Comparison of ENCODE assay signal across 9 cellular contexts in the genomic region with DNA sequence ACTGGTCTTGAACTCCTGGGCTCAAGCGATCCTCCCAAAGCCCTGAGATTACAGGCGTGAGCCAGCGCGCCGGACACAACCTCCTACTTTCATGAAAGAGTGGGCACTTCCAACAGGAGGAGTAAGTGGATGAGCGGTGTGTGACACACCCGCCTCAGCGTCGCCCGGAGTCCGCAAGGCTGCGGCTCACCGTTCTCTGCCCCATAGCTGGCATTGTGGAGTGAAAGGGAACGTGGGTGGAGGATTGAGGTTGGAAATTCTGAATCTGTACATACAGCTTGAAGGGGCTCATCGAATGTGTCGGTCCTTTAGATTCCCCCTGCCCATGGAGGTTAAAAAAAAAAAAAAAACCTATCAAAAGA. TPM values are rescaled to one million over a fixed set of nuclear protein-coding genes. Genes with fewer than 3 reads are reported as not detected.
A peak's percentile ranks its signal among the peaks of the same experiment; 100 is the strongest.
DNase-seq lines count a peak whose midpoint lies in the region; ATAC-seq and TF ChIP-seq lines count a peak whose summit lies in the region.
"Had no signal": no experiment of that assay in that cellular context is flagged by ENCODE, and none has a peak within 500 bp of the region (broad histone marks: within the 10 kb centered on the region; RNA-seq: fewer than 3 reads in every experiment).

No MANE protein-coding gene starts in this region.

- no peak for DNase-seq in BJ (ENCODE audit: low read depth)
- DNase-seq in activated CD8-positive, alpha-beta T cell treated with anti-CD3 and anti-CD28 coated beads for 36 hours, result peak; percentile 83
- no peak for DNase-seq in esophagus muscularis mucosa (ENCODE audit: extremely low spot score)
- peak; percentile 62 for DNase-seq in thyroid gland
- DNase-seq in NCI-H2171 treated with DMSO at 0.1 percent for 48 hours (lab: John Stamatoyannopoulos, UW), result no peak

- TF ChIP-seq CTCF in BJ (IDR thresholded peaks at IDR 0.05; ENCODE audit: insufficient read depth, low read depth, low read length), result no peak
- TF ChIP-seq CTCF in activated CD8-positive, alpha-beta T cell treated with anti-CD3 and anti-CD28 coated beads for 36 hours (IDR thresholded peaks at IDR 0.05), result no peak
- peak in 1 of 3 experiments; percentile 0 for TF ChIP-seq CTCF in esophagus muscularis mucosa (IDR thresholded peaks at IDR 0.05)
- no peak for TF ChIP-seq CTCF in thyroid gland (IDR thresholded peaks at IDR 0.05)

- TF ChIP-seq POLR2A in esophagus muscularis mucosa (IDR thresholded peaks at IDR 0.05; ENCODE audit: low read depth) (no peak), thyroid gland (IDR thresholded peaks at IDR 0.05) (no peak)

- peak overlapping the region; percentile 76 for H3K4me3 Mint-ChIP-seq in activated CD8-positive, alpha-beta T cell treated with anti-CD3 and anti-CD28 coated beads for 36 hours

- peak overlapping the region; percentile 74 for H2AFZ ChIP-seq in neuron (ENCODE audit: low read depth, low read length)

- no peaks in the 10 kb centered on the region for H3K36me3 Mint-ChIP-seq in activated CD8-positive, alpha-beta T cell treated with anti-CD3 and anti-CD28 coated beads for 36 hours (ENCODE audit: low read depth)

- peak; percentile 28 for ATAC-seq in GM19455 (IDR thresholded peaks at IDR 0.05; ENCODE audit: unreplicated experiment)
- ATAC-seq in activated CD8-positive, alpha-beta T cell treated with anti-CD3 and anti-CD28 coated beads for 36 hours, result peak; percentile 71

- H3K4me3 ChIP-seq in BJ (ENCODE audit: low read depth, low read length) (peak overlapping the region; percentile 42; the same call in 1 of the 2 replicates), HUES48 (ENCODE audit: low read depth, low read length) (peak overlapping the region; percentile 64), esophagus muscularis mucosa (peak overlapping the region; percentile 70 to 79 (median 73)), neuron (ENCODE audit: low read length) (peak overlapping the region; percentile 66), thyroid gland (replicated peaks in 1 of 3) (peak overlapping the region in 2 of 3 donors; percentile 66 to 86)

- intact Hi-C loops in activated CD8-positive, alpha-beta T cell treated with anti-CD3 and anti-CD28 coated beads for 36 hours (cut with micrococcal nuclease), result no loop called here
- intact Hi-C loops in esophagus muscularis mucosa (cut with DNase I) (no loop called here), thyroid gland (cut with DNase I) (no loop called here)

- H3K27me3 Mint-ChIP-seq in activated CD8-positive, alpha-beta T cell treated with anti-CD3 and anti-CD28 coated beads for 36 hours, result peaks cover 3% of the 10 kb centered on the region

- peaks cover 27% of the 10 kb centered on the region for H3K4me1 Mint-ChIP-seq in activated CD8-positive, alpha-beta T cell treated with anti-CD3 and anti-CD28 coated beads for 36 hours (ENCODE audit: low read depth)

- H3K27ac ChIP-seq in HUES48 (ENCODE audit: low read depth, low read length), result no peak overlapping the region
- peak overlapping the region; percentile 72 to 80 (median 76) for H3K27ac ChIP-seq in esophagus muscularis mucosa (replicated peaks in 1 of 4)
- peak overlapping the region; percentile 85 to 98 (median 93) for H3K27ac ChIP-seq in thyroid gland
- H3K27ac ChIP-seq: HL-60 had no signal

- POLR2A ChIA-PET in BJ (lab: Charles Lee), result no interaction called here
- POLR2A ChIA-PET in activated CD8-positive, alpha-beta T cell treated with anti-CD3 and anti-CD28 coated beads for 36 hours (lab: Charles Lee), result interaction anchor here (0.6 to 1.8 kb wide), 6 partner anchors 16 to 119 kb away, joined by 3 to 6 read pairs (median 4); no protein-coding TSS in a partner anchor

- CTCF ChIA-PET in BJ (lab: Yijun Ruan, JAX), result interaction anchor here (1.4 kb wide), 1 partner anchor 11 kb away, joined by 4 read pairs; no protein-coding TSS in a partner anchor
- CTCF ChIA-PET in activated CD8-positive, alpha-beta T cell treated with anti-CD3 and anti-CD28 coated beads for 36 hours (lab: Charles Lee), result interaction anchor here (0.7 to 4.1 kb wide), 9 partner anchors 26 to 104 kb away, joined by 3 to 34 read pairs (median 4); no protein-coding TSS in a partner anchor

- H3K9me3 ChIP-seq in HUES48 (ENCODE audit: control insufficient read depth, insufficient read depth, low read length), result no peaks in the 10 kb centered on the region
- no peaks in the 10 kb centered on the region for H3K9me3 ChIP-seq in esophagus muscularis mucosa
- H3K9me3 ChIP-seq in neuron (ENCODE audit: low read length), result no peaks in the 10 kb centered on the region
- H3K9me3 ChIP-seq in thyroid gland, result no peaks in the 10 kb centered on the region

- no peaks in the 10 kb centered on the region for H3K36me3 ChIP-seq in BJ (ENCODE audit: control insufficient read depth, insufficient read depth, low read length)
- no peaks in the 10 kb centered on the region for H3K36me3 ChIP-seq in HUES48 (ENCODE audit: control insufficient read depth, insufficient read depth, low read length)
- H3K36me3 ChIP-seq in esophagus muscularis mucosa, result no peaks in the 10 kb centered on the region
- peaks cover 5% of the 10 kb centered on the region for H3K36me3 ChIP-seq in neuron (ENCODE audit: insufficient read depth, low read length)
- H3K36me3 ChIP-seq in thyroid gland, result no peaks in the 10 kb centered on the region

- peak overlapping the region; percentile 81 for H3K27ac Mint-ChIP-seq in activated CD8-positive, alpha-beta T cell treated with anti-CD3 and anti-CD28 coated beads for 36 hours

- H3K9ac ChIP-seq in HUES48 (ENCODE audit: low read depth, low read length), result peak overlapping the region; percentile 41

- peaks cover 4% of the 10 kb centered on the region; the same call in 1 of the 2 replicates for H3K27me3 ChIP-seq in BJ (ENCODE audit: control insufficient read depth, insufficient read depth, low read length)
- H3K27me3 ChIP-seq in HUES48 (ENCODE audit: control insufficient read depth, insufficient read depth, low read length), result peaks cover 18% of the 10 kb centered on the region
- peaks cover 0 to 18% (median 0%) of the 10 kb centered on the region in 4 donors for H3K27me3 ChIP-seq in esophagus muscularis mucosa
- no peaks in the 10 kb centered on the region for H3K27me3 ChIP-seq in neuron (ENCODE audit: insufficient read depth, low read length)
- H3K27me3 ChIP-seq in thyroid gland, result no peaks in the 10 kb centered on the region

- H3K4me1 ChIP-seq in HUES48 (ENCODE audit: control insufficient read depth, insufficient read depth, low read length) (peaks cover 11% of the 10 kb centered on the region), esophagus muscularis mucosa (peaks cover 36 to 50% (median 48%) of the 10 kb centered on the region in 4 donors), neuron (ENCODE audit: insufficient read depth, low read length) (peaks cover 26% of the 10 kb centered on the region), thyroid gland (peaks cover 38 to 43% of the 10 kb centered on the region in 2 donors)

- WGBS in esophagus muscularis mucosa, result 18% methylated on average over 16 of the region's 16 CpGs
- 7 to 13% methylated on average over 16 of the region's 16 CpGs for WGBS in thyroid gland, 2 donors

- no peak for TF ChIP-seq EP300 in esophagus muscularis mucosa (IDR thresholded peaks at IDR 0.05)

- H3K9me3 Mint-ChIP-seq in activated CD8-positive, alpha-beta T cell treated with anti-CD3 and anti-CD28 coated beads for 36 hours, result no peaks in the 10 kb centered on the region

RNA-seq across cellular contexts. Expression of a gene that starts 0.5 kb away (rescaled TPM):
- polyA plus RNA-seq in BJ (2011; rRNA removed), result 1.0 and 1.3 TPM in 2 replicates
- 0.21 and 0.33 TPM in 2 replicates for polyA minus RNA-seq in BJ (2011; rRNA and poly(A)+ RNA removed)
- 10 to 100 TPM; 21.0 to 22.7 TPM for total RNA-seq in activated CD8-positive, alpha-beta T cell treated with anti-CD3 and anti-CD28 coated beads for 36 hours
- total RNA-seq in esophagus muscularis mucosa (10 to 100 TPM; 15.4 to 26.6 (median 25.5) TPM), thyroid gland (10 to 100 TPM; 68.2 to 93.3 (median 79.7) TPM)

RNA-seq across cellular contexts. Expression of a gene that starts 46.3 kb away (rescaled TPM):
- 18.3 and 33.3 TPM in 2 replicates for polyA plus RNA-seq in BJ (2011; rRNA removed)
- 19.5 and 22.7 TPM in 2 replicates for polyA minus RNA-seq in BJ (2011; rRNA and poly(A)+ RNA removed)
- total RNA-seq in activated CD8-positive, alpha-beta T cell treated with anti-CD3 and anti-CD28 coated beads for 36 hours, result 10 to 100 TPM; 43.9 to 45.5 TPM
- 10 to 100 TPM; 17.9 to 50.5 (median 38.4) TPM for total RNA-seq in esophagus muscularis mucosa
- total RNA-seq in thyroid gland, result 10 to 100 TPM; 61.6 to 83.4 (median 77.9) TPM

RNA-seq across cellular contexts. Expression of a gene that starts 51.2 kb away (rescaled TPM):
- polyA plus RNA-seq in BJ (2011; rRNA removed), result not detected in 2 replicates
- not detected in 2 replicates for polyA minus RNA-seq in BJ (2011; rRNA and poly(A)+ RNA removed)
- total RNA-seq in activated CD8-positive, alpha-beta T cell treated with anti-CD3 and anti-CD28 coated beads for 36 hours, result under 1 TPM in 1 of 2 experiments, not detected in 1; 0.70 TPM
- not detected for total RNA-seq in esophagus muscularis mucosa
- total RNA-seq in thyroid gland, result not detected

RNA-seq across cellular contexts. Expression of a gene that starts 51.3 kb away (rescaled TPM):
- not detected in 2 replicates for polyA plus RNA-seq in BJ (2011; rRNA removed)
- not detected in 2 replicates for polyA minus RNA-seq in BJ (2011; rRNA and poly(A)+ RNA removed)
- total RNA-seq in activated CD8-positive, alpha-beta T cell treated with anti-CD3 and anti-CD28 coated beads for 36 hours, result not detected
- not detected for total RNA-seq in esophagus muscularis mucosa
- 1 to 10 TPM in 1 of 4 donors, not detected in 3; 1.1 TPM for total RNA-seq in thyroid gland

Comparison
In these comparisons a context has a peak if more than half of its experiments do, and no peak if none do; other contexts are left out.
1. DNase-seq: peak in activated CD8-positive, alpha-beta T cell treated with anti-CD3 and anti-CD28 coated beads for 36 hours (single experiment) and thyroid gland (2 of 2); none in BJ (single experiment), esophagus muscularis mucosa (single experiment) and NCI-H2171 treated with DMSO at 0.1 percent for 48 hours (single experiment).
2. Peak in every context shown above with its lines, with median percentiles within 50 percentile points of each other: H3K4me3 ChIP-seq.